ENCODE assay signal across 19 cellular contexts in genomic region chr1:175200626-175201025, GRCh38. TPM values are rescaled to one million over a fixed set of nuclear protein-coding genes. Genes with fewer than 3 reads are reported as not detected.
DNase-seq lines count a peak whose midpoint lies in the region; ATAC-seq and TF ChIP-seq lines count a peak whose summit lies in the region.
"Had no signal": no experiment of that assay in that cellular context is flagged by ENCODE, and none has a peak within 500 bp of the region (broad histone marks: within the 10 kb centered on the region; RNA-seq: fewer than 3 reads in every experiment).

No MANE protein-coding gene starts in this region.

- H3K9me3 ChIP-seq in right atrium auricular region, result no peaks in the 10 kb centered on the region
- no peaks in the 10 kb centered on the region for H3K9me3 ChIP-seq in psoas muscle
- H3K9me3 ChIP-seq in upper lobe of right lung, result no peaks in the 10 kb centered on the region

- no peaks in the 10 kb centered on the region for H3K27me3 ChIP-seq in right atrium auricular region
- no peaks in the 10 kb centered on the region for H3K27me3 ChIP-seq in psoas muscle (ENCODE audit: insufficient read depth in 3 of 3, low read length in 2 of 3)
- no peaks in the 10 kb centered on the region for H3K27me3 ChIP-seq in upper lobe of right lung

- TF ChIP-seq CTCF in coronary artery (IDR thresholded peaks at IDR 0.05) (no peak), right atrium auricular region (IDR thresholded peaks at IDR 0.05) (no peak), psoas muscle (IDR thresholded peaks at IDR 0.05) (no peak), upper lobe of right lung (IDR thresholded peaks at IDR 0.05) (no peak)

- H3K27ac ChIP-seq in coronary artery (peak overlapping the region; percentile 65 to 77), right atrium auricular region (peak overlapping the region; percentile 60 to 72), psoas muscle (peak overlapping the region; percentile 58), upper lobe of right lung (peak overlapping the region; percentile 80)

- intact Hi-C loops in psoas muscle (cut with DNase I), result no loop called here
- intact Hi-C loops in upper lobe of right lung (cut with DNase I), result no loop called here

- ATAC-seq in psoas muscle, result peak in 2 of 4 donors; percentile 23 to 50
- ATAC-seq in upper lobe of right lung, result no peak
- ATAC-seq in GM18505 (IDR thresholded peaks at IDR 0.05; ENCODE audit: unreplicated experiment), result no peak
- no peak for ATAC-seq in GM21529 (IDR thresholded peaks at IDR 0.05; ENCODE audit: unreplicated experiment)

- H3K4me1 ChIP-seq in right atrium auricular region, result peaks cover 0 to 17% of the 10 kb centered on the region in 2 donors
- peaks cover 15% of the 10 kb centered on the region for H3K4me1 ChIP-seq in psoas muscle
- H3K4me1 ChIP-seq in upper lobe of right lung, result peaks cover 32% of the 10 kb centered on the region

- no peak for TF ChIP-seq POLR2A in GM18505 (IDR thresholded peaks at IDR 0.05; ENCODE audit: borderline replicate concordance, extremely low read depth, insufficient read depth, insufficient read length)

- DNase-seq in coronary artery (ENCODE audit: low spot score), result no peak
- no peak for DNase-seq in right atrium auricular region (ENCODE audit: low spot score)
- no peak for DNase-seq in psoas muscle
- DNase-seq in upper lobe of right lung, result no peak
- DNase-seq in stimulated activated CD4-positive, alpha-beta T cell treated with anti-CD3 and anti-CD28 coated beads, Interleukin-2, amount 100 ng/mL, for 48 hours, result no peak
- DNase-seq: activated CD4-positive, alpha-beta T cell treated with anti-CD3 and anti-CD28 coated beads, Interleukin-2, amount 10 ng/mL, durations not matched to agents 24 days and 14 days; activated naive CD8-positive, alpha-beta T cell treated with anti-CD3 and anti-CD28 coated beads, Interleukin-2, amount 10 ng/mL, durations not matched to agents 7 days and 5 days; activated T-cell treated with anti-CD3 and anti-CD28 coated beads, Interleukin-2, amount 50 U/mL, for 1 hour; C1 segment of cervical spinal cord; MM.1S; NCI-H2029 treated with DMSO at 0.1 percent for 48 hours; posterior cingulate gyrus; SIG-M5; stimulated activated CD4-positive, alpha-beta T cell treated with anti-CD3 and anti-CD28 coated beads, Interleukin-2, amount 100 ng/mL, for 24 hours; stimulated activated CD8-positive, alpha-beta memory T cell treated with anti-CD3 and anti-CD28 coated beads, Interleukin-4, amount 100 ng/mL, for 48 hours; T-helper 9 cell had no signal

- H3K4me3 ChIP-seq in coronary artery (no peak overlapping the region), right atrium auricular region (no peak overlapping the region), psoas muscle (no peak overlapping the region), upper lobe of right lung (peak overlapping the region; percentile 3)

- WGBS in psoas muscle, 3 donors, result 17 to 31% (median 20%) methylated on average over 2 of the region's 2 CpGs

- H3K36me3 ChIP-seq in right atrium auricular region (no peaks in the 10 kb centered on the region), psoas muscle (ENCODE audit: insufficient read depth in 1 of 2, low read depth in 1 of 2) (no peaks in the 10 kb centered on the region), upper lobe of right lung (no peaks in the 10 kb centered on the region)

RNA-seq across cellular contexts. Expression of gene KIAA0040, which starts 8.1 kb away (rescaled TPM):
- total RNA-seq in right atrium auricular region, result 10 to 100 TPM; 11.9 to 37.3 TPM
- total RNA-seq in psoas muscle, result 10 to 100 TPM in 3 of 4 donors, 1 to 10 TPM in 1; 6.2 to 18.4 (median 14.6) TPM
- polyA plus RNA-seq in psoas muscle, result 10 to 100 TPM in 1 of 3 donors, 1 to 10 TPM in 2; 5.7 to 48.0 (median 7.7) TPM
- total RNA-seq in upper lobe of right lung, result 44.8 TPM
- total RNA-seq: myocyte had no signal
